Comparison of ENCODE assay signal across 8 cellular contexts in genomic region chr15:39786444-39787056, GRCh38. TPM values are rescaled to one million over a fixed set of nuclear protein-coding genes. Genes with fewer than 3 reads are reported as not detected.
A peak's percentile ranks its signal among the peaks of the same experiment; 100 is the strongest.
DNase-seq lines count a peak whose midpoint lies in the region; ATAC-seq, FAIRE-seq and TF ChIP-seq lines count a peak whose summit lies in the region.

No MANE protein-coding gene starts in this region.

- intact Hi-C loops in uterus (cut with DNase I; ENCODE audit: low total_unique reads), result no loop called here

- no peaks in the 10 kb centered on the region for H3K27me3 ChIP-seq in GM23248 (replicated peaks; ENCODE audit: insufficient read depth)
- H3K27me3 ChIP-seq in uterus, result no peaks in the 10 kb centered on the region

- no peak overlapping the region for H3K4me2 ChIP-seq in GM23248 (ENCODE audit: unreplicated experiment)

- no peak overlapping the region for H2AFZ ChIP-seq in GM23248

- TF ChIP-seq CTCF in C4-2B (conservative IDR thresholded peaks at IDR 0.05), result peak; percentile 82
- TF ChIP-seq CTCF in uterus (IDR thresholded peaks at IDR 0.05), result peak; percentile 52 to 71 (median 69)

- 1% methylated on average over 5 of the region's 5 CpGs for WGBS in GM23248 (ENCODE audit: low coverage in 1 of 2, low lambda C conversion rate in 2 of 2, missing lambda C conversion rate in 2 of 2), 2 experiments

- no peaks in the 10 kb centered on the region for H3K9me3 ChIP-seq in GM23248 (ENCODE audit: low read depth)
- H3K9me3 ChIP-seq in uterus, result no peaks in the 10 kb centered on the region

- FAIRE-seq in islet of Langerhans (lab: Jason Lieb, UNC), result peak; percentile 60

- H3K4me1 ChIP-seq in GM23248 (ENCODE audit: insufficient read depth) (peaks cover 61% of the 10 kb centered on the region), uterus (peaks cover 0 to 6% of the 10 kb centered on the region in 2 donors)

- peak overlapping the region; percentile 45; the same call in 1 of the 2 replicates for H3K27ac ChIP-seq in C4-2B
- H3K27ac ChIP-seq in GM23248, result no peak overlapping the region
- H3K27ac ChIP-seq in uterus, result peak overlapping the region; percentile 20 to 25

- H3F3A ChIP-seq in GM23248 (ENCODE audit: insufficient read depth), result peaks cover 68% of the 10 kb centered on the region

- no peak overlapping the region for H3K4me3 ChIP-seq in GM23248
- no peak overlapping the region for H3K4me3 ChIP-seq in uterus

- peak; percentile 81 for DNase-seq in GM23248
- peak; percentile 53 for DNase-seq in NCI-H2196 (lab: John Stamatoyannopoulos, UW; ENCODE audit: unreplicated experiment)
- peak; percentile 64 for DNase-seq in amniotic epithelial cell (ENCODE audit: low read depth)
- no peak for DNase-seq in uterus
- DNase-seq in GM19240 (ENCODE audit: insufficient read length, low spot score), result no peak

- ATAC-seq in HG02571 (IDR thresholded peaks at IDR 0.05; ENCODE audit: unreplicated experiment), result no peak

- peaks cover 21% of the 10 kb centered on the region for H3K79me2 ChIP-seq in GM23248 (ENCODE audit: insufficient read depth)

- H3K9me2 ChIP-seq in GM23248 (ENCODE audit: insufficient read depth), result no peaks in the 10 kb centered on the region

- H3K9ac ChIP-seq in GM23248, result no peak overlapping the region

- in situ Hi-C loops in GM23248 (cut with MboI), result no loop called here

- no peaks in the 10 kb centered on the region for H4K20me1 ChIP-seq in GM23248 (ENCODE audit: insufficient read depth)

- H3K36me3 ChIP-seq in GM23248 (ENCODE audit: low read depth) (no peaks in the 10 kb centered on the region), uterus (no peaks in the 10 kb centered on the region)

- TF ChIP-seq POLR2A in uterus (IDR thresholded peaks at IDR 0.05), result no peak

RNA-seq across cellular contexts. Expression of gene FSIP1, which starts 3.9 kb away (rescaled TPM):
- total RNA-seq in GM23248 (2014; rRNA removed; shearing (Covaris generic)), result 1.6 and 2.4 TPM in 2 replicates
- polyA plus RNA-seq in GM23248 (2016; fragmentation: Nextera tagmentation; extraction: Ambion mirVana), result 2.4 and 2.8 TPM in 2 replicates
- total RNA-seq in uterus, result 1 to 10 TPM in 3 of 4 donors, under 1 TPM in 1; 0.77 to 4.3 (median 2.6) TPM

Comparison
In these comparisons a context has a peak if more than half of its experiments do, and no peak if none do; other contexts are left out.
1. DNase-seq: peak in GM23248 (single experiment), NCI-H2196 (single experiment) and amniotic epithelial cell (single experiment); none in uterus (0 of 2) and GM19240 (single experiment).